ENCODE assay signal across 18 cellular contexts in genomic region chr1:201163036-201163435, GRCh38. TPM values are rescaled to one million over a fixed set of nuclear protein-coding genes. Genes with fewer than 3 reads are reported as not detected.
"Had no signal": no experiment of that assay in that cellular context is flagged by ENCODE, and none has a peak within 500 bp of the region (broad histone marks: within the 10 kb centered on the region; RNA-seq: fewer than 3 reads in every experiment).

No MANE protein-coding gene starts in this region.

RNA-seq across cellular contexts. Expression of gene IGFN1, which starts 27.6 kb away (rescaled TPM):
- total RNA-seq: activated naive CD4-positive, alpha-beta T cell treated with anti-CD3 and anti-CD28 coated beads for 36 hours; activated naive CD4-positive, alpha-beta T cell treated with anti-CD3 and anti-CD28 coated beads, Interleukin-2, amount 50 U/mL, for 72 hours; activated naive CD8-positive, alpha-beta T cell treated with anti-CD3 and anti-CD28 coated beads for 36 hours; activated naive CD8-positive, alpha-beta T cell treated with anti-CD3 and anti-CD28 coated beads, Interleukin-2, amount 10 ng/mL, durations not matched to agents 7 days and 5 days; activated T-cell treated with anti-CD3 and anti-CD28 coated beads, Interleukin-2, amount 50 U/mL, for 4 hours; activated T-helper 1 cell treated with anti-CD3 and anti-CD28 coated beads, Interleukin-12 subunit alpha, Interleukin-12 subunit beta, Interleukin-2, Interleukin-4 antibody, amounts not matched to agents 30 ng/mL and 10 ng/mL and 1 ng/mL, durations not matched to agents 14 hours and 24 hours and 36 hours; activated T-helper 2 cell treated with anti-CD3 and anti-CD28 coated beads, Interferon-gamma antibody, Interleukin-2, Interleukin-4, amounts not matched to agents 10 μg/mL and 5 μg/mL and 100 μg/mL, durations not matched to agents 14 hours and 24 hours and 36 hours; ascending aorta; cardiac muscle cell had no signal

RNA-seq across cellular contexts. Expression of gene ASCL5, which starts 36.1 kb away (rescaled TPM):
- total RNA-seq: activated naive CD4-positive, alpha-beta T cell treated with anti-CD3 and anti-CD28 coated beads for 36 hours; activated naive CD8-positive, alpha-beta T cell treated with anti-CD3 and anti-CD28 coated beads, Interleukin-2, amount 10 ng/mL, durations not matched to agents 7 days and 5 days; activated T-cell treated with anti-CD3 and anti-CD28 coated beads, Interleukin-2, amount 50 U/mL, for 4 hours; activated T-helper 1 cell treated with anti-CD3 and anti-CD28 coated beads, Interleukin-12 subunit alpha, Interleukin-12 subunit beta, Interleukin-2, Interleukin-4 antibody, amounts not matched to agents 30 ng/mL and 10 ng/mL and 1 ng/mL, durations not matched to agents 14 hours and 24 hours and 36 hours; activated T-helper 2 cell treated with anti-CD3 and anti-CD28 coated beads, Interferon-gamma antibody, Interleukin-2, Interleukin-4, amounts not matched to agents 10 μg/mL and 5 μg/mL and 100 μg/mL, durations not matched to agents 14 hours and 24 hours and 36 hours; adrenal gland; aorta; ascending aorta; astrocyte; breast epithelium; cerebellum; chondrocyte had no signal

RNA-seq across cellular contexts. Expression of gene CACNA1S, which starts 50.8 kb away (rescaled TPM):
- total RNA-seq: activated naive CD4-positive, alpha-beta T cell treated with anti-CD3 and anti-CD28 coated beads for 36 hours; activated naive CD4-positive, alpha-beta T cell treated with anti-CD3 and anti-CD28 coated beads, Interleukin-2, amount 50 U/mL, for 72 hours; activated naive CD8-positive, alpha-beta T cell treated with anti-CD3 and anti-CD28 coated beads for 36 hours; activated naive CD8-positive, alpha-beta T cell treated with anti-CD3 and anti-CD28 coated beads, Interleukin-2, amount 10 ng/mL, durations not matched to agents 7 days and 5 days; activated T-cell treated with anti-CD3 and anti-CD28 coated beads, Interleukin-2, amount 50 U/mL, for 4 hours; activated T-cell treated with anti-CD3 and anti-CD28 coated beads, Interleukin-2, amount 50 U/mL, for 72 hours; activated T-helper 1 cell treated with anti-CD3 and anti-CD28 coated beads, Interleukin-12 subunit alpha, Interleukin-12 subunit beta, Interleukin-2, Interleukin-4 antibody, amounts not matched to agents 30 ng/mL and 10 ng/mL and 1 ng/mL, durations not matched to agents 14 hours and 24 hours and 36 hours; activated T-helper 17 cell treated with anti-CD3 and anti-CD28 coated beads, Interleukin-2, amount 50 U/mL, for 72 hours; activated T-helper 2 cell treated with anti-CD3 and anti-CD28 coated beads, Interferon-gamma antibody, Interleukin-2, Interleukin-4, amounts not matched to agents 10 μg/mL and 5 μg/mL and 100 μg/mL, durations not matched to agents 14 hours and 24 hours and 36 hours; aorta; ascending aorta; astrocyte; breast epithelium; bronchial epithelial cell had no signal
